ENCODE assay signal across 17 cellular contexts in genomic region chr3:161197855-161198836, GRCh38.
"Had no signal": no experiment of that assay in that cellular context is flagged by ENCODE, and none has a peak within 500 bp of the region (broad histone marks: within the 10 kb centered on the region; RNA-seq: fewer than 3 reads in every experiment).

No MANE protein-coding gene starts in this region.

- H3K36me3 ChIP-seq: adrenal gland, cardiac muscle cell, gastrocnemius medialis, right atrium auricular region, suprapubic skin had no signal

- H3K9me3 ChIP-seq: adrenal gland, gastrocnemius medialis, right atrium auricular region, suprapubic skin had no signal

- H3K27me3 ChIP-seq: adrenal gland, cardiac muscle cell, gastrocnemius medialis, right atrium auricular region, suprapubic skin had no signal

- H3K4me1 ChIP-seq: adrenal gland, gastrocnemius medialis, right atrium auricular region, suprapubic skin had no signal

- H3K27ac ChIP-seq: adrenal gland, cardiac muscle cell, gastrocnemius medialis, right atrium auricular region, suprapubic skin had no signal

- H3K4me3 ChIP-seq: adrenal gland, cardiac muscle cell, gastrocnemius medialis, right atrium auricular region, suprapubic skin had no signal

- ATAC-seq: activated naive CD4-positive, alpha-beta T cell treated with anti-CD3 and anti-CD28 coated beads, Interleukin-2, amount 50 U/mL, for 72 hours; effector memory CD8-positive, alpha-beta T cell; gastrocnemius medialis; left ventricle myocardium superior; stimulated activated naive CD8-positive, alpha-beta T cell treated with anti-CD3 and anti-CD28 coated beads, Interleukin-15, amount 100 ng/mL, for 72 hours had no signal

- DNase-seq: activated B cell treated with CpG ODN at 0.5 μM for 24 hours; activated CD4-positive, alpha-beta memory T cell treated with anti-CD3 and anti-CD28 coated beads for 36 hours; activated CD4-positive, alpha-beta T cell treated with anti-CD3 and anti-CD28 coated beads for 4 hours; activated gamma-delta T cell treated with Interleukin-2 at 50 U/mL for 16 hours; activated T-cell treated with anti-CD3 and anti-CD28 coated beads for 4 hours; adrenal gland; effector memory CD8-positive, alpha-beta T cell; gastrocnemius medialis; head of caudate nucleus; left ventricle myocardium superior; occipital lobe; stimulated activated naive CD8-positive, alpha-beta T cell treated with anti-CD3 and anti-CD28 coated beads, Interleukin-15, amount 100 ng/mL, for 72 hours; trophoblast cell had no signal
